Comparison of ENCODE assay signal across 1 cellular context in the genomic region with DNA sequence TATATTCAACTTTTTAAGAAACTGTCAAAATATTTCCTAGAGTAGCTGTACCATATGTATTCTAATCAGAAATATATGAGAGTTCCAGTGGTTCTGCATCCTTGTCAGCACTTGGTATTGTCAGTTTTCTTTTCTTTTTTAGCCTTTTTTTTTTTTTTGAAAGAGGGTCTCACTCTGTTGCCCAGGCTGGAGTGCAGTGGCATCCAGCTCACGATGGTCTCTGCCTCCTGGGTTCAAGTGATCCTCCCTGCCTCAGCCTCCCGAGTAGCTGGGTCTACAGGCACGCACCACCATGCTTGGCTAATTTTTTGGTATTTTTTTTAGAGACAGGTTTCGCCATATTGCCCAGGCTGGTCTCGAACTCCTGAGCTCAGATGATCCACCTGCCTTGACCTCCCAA.
TF ChIP-seq lines count a peak whose summit lies in the region.

No MANE protein-coding gene starts in this region.

TF ChIP-seq in K562, 482 proteins besides CTCF, POLR2A, EP300 and RAD21 (continued from another document):
- no peak for TF ChIP-seq PPARD (CRISPR knock-in tag; IDR thresholded peaks at IDR 0.05)
- TF ChIP-seq, protein P1, sequence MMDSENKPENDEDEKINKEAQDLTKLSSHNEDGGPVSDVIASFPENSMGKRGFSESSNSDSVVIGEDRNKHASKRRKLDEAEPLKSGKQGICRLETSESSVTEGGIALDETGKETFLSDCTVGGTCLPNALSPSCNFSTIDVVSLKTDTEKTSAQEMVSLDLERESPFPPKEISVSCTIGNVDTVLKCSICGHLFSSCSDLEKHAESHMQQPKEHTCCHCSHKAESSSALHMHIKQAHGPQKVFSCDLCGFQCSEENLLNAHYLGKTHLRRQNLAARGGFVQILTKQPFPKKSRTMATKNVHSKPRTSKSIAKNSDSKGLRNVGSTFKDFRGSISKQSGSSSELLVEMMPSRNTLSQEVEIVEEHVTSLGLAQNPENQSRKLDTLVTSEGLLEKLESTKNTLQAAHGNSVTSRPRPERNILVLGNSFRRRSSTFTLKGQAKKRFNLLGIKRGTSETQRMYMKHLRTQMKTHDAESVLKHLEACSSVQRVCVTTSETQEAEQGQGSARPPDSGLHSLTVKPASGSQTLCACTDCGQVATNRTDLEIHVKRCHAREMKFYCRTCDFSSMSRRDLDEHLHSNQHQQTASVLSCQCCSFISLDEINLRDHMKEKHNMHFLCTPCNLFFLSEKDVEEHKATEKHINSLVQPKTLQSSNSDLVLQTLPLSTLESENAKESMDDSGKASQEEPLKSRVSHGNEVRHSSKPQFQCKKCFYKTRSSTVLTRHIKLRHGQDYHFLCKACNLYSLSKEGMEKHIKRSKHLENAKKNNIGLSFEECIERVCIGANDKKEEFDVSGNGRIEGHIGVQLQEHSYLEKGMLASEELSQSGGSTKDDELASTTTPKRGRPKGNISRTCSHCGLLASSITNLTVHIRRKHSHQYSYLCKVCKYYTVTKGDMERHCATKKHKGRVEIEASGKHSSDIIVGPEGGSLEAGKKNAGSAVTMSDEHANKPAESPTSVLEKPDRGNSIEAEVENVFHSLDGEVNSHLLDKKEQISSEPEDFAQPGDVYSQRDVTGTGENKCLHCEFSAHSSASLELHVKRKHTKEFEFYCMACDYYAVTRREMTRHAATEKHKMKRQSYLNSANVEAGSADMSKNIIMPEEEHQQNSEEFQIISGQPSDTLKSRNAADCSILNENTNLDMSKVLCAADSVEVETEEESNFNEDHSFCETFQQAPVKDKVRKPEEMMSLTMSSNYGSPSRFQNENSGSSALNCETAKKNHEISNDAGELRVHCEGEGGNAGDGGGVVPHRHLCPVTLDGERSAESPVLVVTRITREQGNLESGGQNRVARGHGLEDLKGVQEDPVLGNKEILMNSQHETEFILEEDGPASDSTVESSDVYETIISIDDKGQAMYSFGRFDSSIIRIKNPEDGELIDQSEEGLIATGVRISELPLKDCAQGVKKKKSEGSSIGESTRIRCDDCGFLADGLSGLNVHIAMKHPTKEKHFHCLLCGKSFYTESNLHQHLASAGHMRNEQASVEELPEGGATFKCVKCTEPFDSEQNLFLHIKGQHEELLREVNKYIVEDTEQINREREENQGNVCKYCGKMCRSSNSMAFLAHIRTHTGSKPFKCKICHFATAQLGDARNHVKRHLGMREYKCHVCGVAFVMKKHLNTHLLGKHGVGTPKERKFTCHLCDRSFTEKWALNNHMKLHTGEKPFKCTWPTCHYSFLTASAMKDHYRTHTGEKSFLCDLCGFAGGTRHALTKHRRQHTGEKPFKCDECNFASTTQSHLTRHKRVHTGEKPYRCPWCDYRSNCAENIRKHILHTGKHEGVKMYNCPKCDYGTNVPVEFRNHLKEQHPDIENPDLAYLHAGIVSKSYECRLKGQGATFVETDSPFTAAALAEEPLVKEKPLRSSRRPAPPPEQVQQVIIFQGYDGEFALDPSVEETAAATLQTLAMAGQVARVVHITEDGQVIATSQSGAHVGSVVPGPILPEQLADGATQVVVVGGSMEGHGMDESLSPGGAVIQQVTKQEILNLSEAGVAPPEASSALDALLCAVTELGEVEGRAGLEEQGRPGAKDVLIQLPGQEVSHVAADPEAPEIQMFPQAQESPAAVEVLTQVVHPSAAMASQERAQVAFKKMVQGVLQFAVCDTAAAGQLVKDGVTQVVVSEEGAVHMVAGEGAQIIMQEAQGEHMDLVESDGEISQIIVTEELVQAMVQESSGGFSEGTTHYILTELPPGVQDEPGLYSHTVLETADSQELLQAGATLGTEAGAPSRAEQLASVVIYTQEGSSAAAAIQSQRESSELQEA (IDR thresholded peaks at IDR 0.05; ENCODE audit: low read depth), result peak; percentile 50; the same call in 1 of the 2 replicates
- peak; percentile 71 for TF ChIP-seq ZNF121 (CRISPR knock-in tag; conservative IDR thresholded peaks at IDR 0.05)
- 0 out of 2 replicates have a peak, but pooled peaks have one; percentile 27 for TF ChIP-seq SMARCA5 (IDR thresholded peaks at IDR 0.05)
- no peak for TF ChIP-seq PCBP2 (IDR thresholded peaks at IDR 0.05; ENCODE audit: low read depth, low read length, poor library complexity, severe bottlenecking)
- TF ChIP-seq, protein P2, sequence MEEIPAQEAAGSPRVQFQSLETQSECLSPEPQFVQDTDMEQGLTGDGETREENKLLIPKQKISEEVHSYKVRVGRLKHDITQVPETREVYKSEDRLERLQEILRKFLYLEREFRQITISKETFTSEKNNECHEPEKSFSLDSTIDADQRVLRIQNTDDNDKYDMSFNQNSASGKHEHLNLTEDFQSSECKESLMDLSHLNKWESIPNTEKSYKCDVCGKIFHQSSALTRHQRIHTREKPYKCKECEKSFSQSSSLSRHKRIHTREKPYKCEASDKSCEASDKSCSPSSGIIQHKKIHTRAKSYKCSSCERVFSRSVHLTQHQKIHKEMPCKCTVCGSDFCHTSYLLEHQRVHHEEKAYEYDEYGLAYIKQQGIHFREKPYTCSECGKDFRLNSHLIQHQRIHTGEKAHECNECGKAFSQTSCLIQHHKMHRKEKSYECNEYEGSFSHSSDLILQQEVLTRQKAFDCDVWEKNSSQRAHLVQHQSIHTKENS (CRISPR knock-in tag; IDR thresholded peaks at IDR 0.05), result no peak
- TF ChIP-seq KDM1A (IDR thresholded peaks at IDR 0.05), result peak in 1 of 2 experiments; percentile 21; a peak in 1 of 4 replicates
- no peak for TF ChIP-seq NRF1 (conservative IDR thresholded peaks at IDR 0.05 in 1 of 2, IDR thresholded peaks at IDR 0.05 in 1 of 2)
- TF ChIP-seq TRIM24 (IDR thresholded peaks at IDR 0.05), result 0 out of 4 replicates have a peak, but pooled peaks of 1 of the 2 experiments have one; percentile 21
- peak; percentile 80 for TF ChIP-seq BCOR (IDR thresholded peaks at IDR 0.05)
- TF ChIP-seq RBM25 (IDR thresholded peaks at IDR 0.05; ENCODE audit: low read depth, low read length, severe bottlenecking), result peak; percentile 67
- TF ChIP-seq CBFA2T2 (conservative IDR thresholded peaks at IDR 0.05), result no peak
- TF ChIP-seq ZNF12 (CRISPR knock-in tag; IDR thresholded peaks at IDR 0.05), result no peak
- no peak for TF ChIP-seq SIRT6 (IDR thresholded peaks at IDR 0.05; ENCODE audit: low read depth, low read length)
- no peak for TF ChIP-seq ZNF778 (CRISPR knock-in tag; IDR thresholded peaks at IDR 0.05)
- TF ChIP-seq, protein P3, sequence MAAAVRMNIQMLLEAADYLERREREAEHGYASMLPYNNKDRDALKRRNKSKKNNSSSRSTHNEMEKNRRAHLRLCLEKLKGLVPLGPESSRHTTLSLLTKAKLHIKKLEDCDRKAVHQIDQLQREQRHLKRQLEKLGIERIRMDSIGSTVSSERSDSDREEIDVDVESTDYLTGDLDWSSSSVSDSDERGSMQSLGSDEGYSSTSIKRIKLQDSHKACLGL (CRISPR knock-in tag; IDR thresholded peaks at IDR 0.05; ENCODE audit: borderline replicate concordance, poor library complexity, severe bottlenecking), result no peak
- no peak for TF ChIP-seq DLX4 (CRISPR knock-in tag; IDR thresholded peaks at IDR 0.05)
